ENCODE assay signal across 29 cellular contexts in the genomic region with DNA sequence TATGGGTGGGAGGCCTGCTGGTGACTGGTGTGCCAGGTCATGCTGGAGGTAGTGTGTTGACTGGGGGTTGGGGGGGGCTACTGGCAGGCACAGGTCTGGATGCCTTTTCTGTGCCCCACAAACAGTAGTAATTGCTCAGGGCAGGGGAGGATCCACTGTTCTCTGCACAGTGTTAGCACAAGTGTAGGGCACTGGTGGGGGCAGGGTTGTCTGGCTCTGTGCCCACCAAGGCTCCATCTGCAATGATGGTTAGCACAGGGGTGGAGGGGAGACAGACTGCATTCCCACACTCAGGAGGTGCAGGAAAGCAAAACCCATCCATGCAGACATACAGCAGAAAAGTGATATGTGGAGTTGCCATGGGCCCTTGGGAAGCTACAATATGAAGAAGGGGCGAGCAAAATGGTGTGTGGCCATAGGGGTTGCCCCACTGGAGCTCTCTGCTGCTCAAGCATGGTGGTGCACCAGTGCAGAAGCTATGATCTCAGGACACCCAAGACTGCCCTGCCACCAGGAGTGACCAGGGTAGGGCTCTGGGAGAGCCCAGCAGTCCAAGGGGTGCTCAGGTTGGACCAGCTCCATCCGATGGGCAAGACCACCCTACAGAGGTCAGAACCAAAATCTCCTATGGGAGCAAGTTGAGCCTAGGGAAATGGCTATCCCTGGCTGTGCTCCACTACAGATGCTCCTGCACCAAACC.
"Had no signal": no experiment of that assay in that cellular context is flagged by ENCODE, and none has a peak within 500 bp of the region (broad histone marks: within the 10 kb centered on the region; RNA-seq: fewer than 3 reads in every experiment).

No MANE protein-coding gene starts in this region.

- H3K9me3 ChIP-seq: SJCRH30 had no signal

- H3K4me3 ChIP-seq: SJCRH30, SK-N-MC had no signal

- ATAC-seq: activated CD8-positive, alpha-beta T cell treated with anti-CD3 and anti-CD28 coated beads, Interleukin-2, amount 10 ng/mL, durations not matched to agents 7 days and 5 days; Panc1 had no signal

- H3K27ac Mint-ChIP-seq: activated CD4-positive, alpha-beta T cell treated with anti-CD3 and anti-CD28 coated beads, Interleukin-2, amount 10 ng/mL, durations not matched to agents 24 days and 14 days; activated CD8-positive, alpha-beta T cell treated with anti-CD3 and anti-CD28 coated beads, Interleukin-2, amount 10 ng/mL, durations not matched to agents 7 days and 5 days; activated naive CD4-positive, alpha-beta T cell treated with anti-CD3 and anti-CD28 coated beads for 36 hours; activated naive CD4-positive, alpha-beta T cell treated with anti-CD3 and anti-CD28 coated beads, Interleukin-2, amount 50 U/mL, for 72 hours; activated T-cell treated with anti-CD3 and anti-CD28 coated beads, Interleukin-2, amount 50 U/mL, for 24 hours; activated T-helper 2 cell treated with anti-CD3 and anti-CD28 coated beads, Interferon-gamma antibody, Interleukin-2, Interleukin-4, amounts not matched to agents 10 μg/mL and 5 μg/mL and 100 μg/mL, durations not matched to agents 14 hours and 24 hours and 36 hours; brain; T-helper 1 cell treated with Interleukin-12 subunit alpha and Interleukin-12 subunit beta and Interleukin-4 antibody, amounts not matched to agents 30 μg/mL and 1 μg/mL, for 36 hours; T-helper 2 cell treated with Interferon-gamma antibody and Interleukin-4, amounts not matched to agents 5 μg/mL and 100 μg/mL, for 36 hours had no signal

- FAIRE-seq: bronchial epithelial cell, TTC549 had no signal

- DNase-seq: activated CD4-positive, alpha-beta T cell treated with anti-CD3 and anti-CD28 coated beads, Interleukin-2, amount 10 ng/mL, durations not matched to agents 24 days and 14 days; activated CD4-positive, alpha-beta T cell treated with anti-CD3 and anti-CD28 coated beads, Interleukin-2, amount 50 U/mL, for 4 hours; activated CD8-positive, alpha-beta T cell treated with anti-CD3 and anti-CD28 coated beads, Interleukin-2, amount 10 ng/mL, durations not matched to agents 7 days and 5 days; activated gamma-delta T cell treated with Interleukin-2 at 50 U/mL for 16 hours; activated naive CD4-positive, alpha-beta T cell treated with anti-CD3 and anti-CD28 coated beads for 36 hours; activated T-cell treated with anti-CD3 and anti-CD28 coated beads, Interleukin-2, amount 50 U/mL, for 24 hours; anterior cingulate cortex; caudate nucleus; Karpas-422; NCI-H1105; NCI-H1417 treated with DMSO at 0.1 percent for 48 hours; NCI-H187 treated with DMSO at 0.1 percent for 48 hours; NCI-H2081; NCI-H2171 treated with DMSO at 0.1 percent for 48 hours; NCI-H2227 treated with DMSO at 0.1 percent for 48 hours; NCI-H446; NCI-H510A treated with DMSO at 0.1 percent for 48 hours; NCI-H526 treated with DMSO at 0.1 percent for 48 hours; SHP77; SJCRH30 had no signal

- H3K4me3 Mint-ChIP-seq: activated CD4-positive, alpha-beta T cell treated with anti-CD3 and anti-CD28 coated beads, Interleukin-2, amount 10 ng/mL, durations not matched to agents 24 days and 14 days; activated CD8-positive, alpha-beta T cell treated with anti-CD3 and anti-CD28 coated beads, Interleukin-2, amount 10 ng/mL, durations not matched to agents 7 days and 5 days; activated naive CD4-positive, alpha-beta T cell treated with anti-CD3 and anti-CD28 coated beads for 36 hours; activated T-cell treated with anti-CD3 and anti-CD28 coated beads, Interleukin-2, amount 50 U/mL, for 24 hours; brain; T-helper 1 cell treated with Interleukin-12 subunit alpha and Interleukin-12 subunit beta and Interleukin-4 antibody, amounts not matched to agents 30 μg/mL and 1 μg/mL, for 36 hours; T-helper 2 cell treated with Interferon-gamma antibody and Interleukin-4, amounts not matched to agents 5 μg/mL and 100 μg/mL, for 36 hours had no signal

- H3K4me1 ChIP-seq: SJCRH30 had no signal

- H3K36me3 ChIP-seq: SJCRH30 had no signal

- H3K27me3 Mint-ChIP-seq: activated CD4-positive, alpha-beta T cell treated with anti-CD3 and anti-CD28 coated beads, Interleukin-2, amount 10 ng/mL, durations not matched to agents 24 days and 14 days; activated T-cell treated with anti-CD3 and anti-CD28 coated beads, Interleukin-2, amount 50 U/mL, for 24 hours; brain had no signal

- H3K27me3 ChIP-seq: SJCRH30 had no signal

- H3K4me1 Mint-ChIP-seq: activated CD4-positive, alpha-beta T cell treated with anti-CD3 and anti-CD28 coated beads, Interleukin-2, amount 10 ng/mL, durations not matched to agents 24 days and 14 days; brain had no signal

- H3K36me3 Mint-ChIP-seq: brain had no signal

- H3K27ac ChIP-seq: SJCRH30, SK-N-MC had no signal
